Comparison of ENCODE assay signal across 8 cellular contexts in genomic region chr5:126811515-126812198, GRCh38.
A peak's percentile ranks its signal among the peaks of the same experiment; 100 is the strongest.
DNase-seq lines count a peak whose midpoint lies in the region; ATAC-seq and TF ChIP-seq lines count a peak whose summit lies in the region.

No MANE protein-coding gene starts in this region.

- peak; percentile 88 to 90 for ATAC-seq in activated CD4-positive, CD25-positive, alpha-beta regulatory T cell treated with anti-CD3 and anti-CD28 coated beads, Interleukin-2, amount 50 U/mL, for 24 hours
- no peak for ATAC-seq in HG03196 (IDR thresholded peaks at IDR 0.05; ENCODE audit: unreplicated experiment)

- H3K4me1 Mint-ChIP-seq in stimulated activated naive CD8-positive, alpha-beta T cell treated with anti-CD3 and anti-CD28 coated beads, Interleukin-15, Interleukin-2, amounts not matched to agents 100 ng/mL and 50 ng/mL, for 24 hours (ENCODE audit: low read depth): peaks cover 43% of the 10 kb centered on the region

- H3K27ac Mint-ChIP-seq in stimulated activated naive CD8-positive, alpha-beta T cell treated with anti-CD3 and anti-CD28 coated beads, Interleukin-15, Interleukin-2, amounts not matched to agents 100 ng/mL and 50 ng/mL, for 24 hours: peak overlapping the region; percentile 31

- H3K9me3 Mint-ChIP-seq in stimulated activated naive CD8-positive, alpha-beta T cell treated with anti-CD3 and anti-CD28 coated beads, Interleukin-15, Interleukin-2, amounts not matched to agents 100 ng/mL and 50 ng/mL, for 24 hours: no peaks in the 10 kb centered on the region

- DNase-seq in activated T-cell treated with anti-CD3 and anti-CD28 coated beads for 48 hours (ENCODE audit: low read depth) (peak; percentile 10), foreskin fibroblast (peak; percentile 40 to 59), NCI-H345 treated with DMSO at 0.1 percent for 48 hours (lab: John Stamatoyannopoulos, UW; ENCODE audit: unreplicated experiment) (no peak), NCI-H2227 treated with DMSO at 0.1 percent for 48 hours (lab: John Stamatoyannopoulos, UW) (no peak)
- no peak for DNase-seq in activated T-cell treated with anti-CD3 and anti-CD28 coated beads, Interleukin-2, amount 50 U/mL, for 1 hour

- H3K4me3 Mint-ChIP-seq in stimulated activated naive CD8-positive, alpha-beta T cell treated with anti-CD3 and anti-CD28 coated beads, Interleukin-15, Interleukin-2, amounts not matched to agents 100 ng/mL and 50 ng/mL, for 24 hours: peak overlapping the region; percentile 1

- H3K36me3 Mint-ChIP-seq in stimulated activated naive CD8-positive, alpha-beta T cell treated with anti-CD3 and anti-CD28 coated beads, Interleukin-15, Interleukin-2, amounts not matched to agents 100 ng/mL and 50 ng/mL, for 24 hours (ENCODE audit: low read depth): peaks cover 73% of the 10 kb centered on the region

- TF ChIP-seq CTCF in foreskin fibroblast (IDR thresholded peaks at IDR 0.05; ENCODE audit: low read depth, low read length): no peak

- no peak overlapping the region for H3K4me3 ChIP-seq in foreskin fibroblast (ENCODE audit: low read depth in 1 of 2, low read length in 2 of 2)

- no peaks in the 10 kb centered on the region for H3K27me3 Mint-ChIP-seq in stimulated activated naive CD8-positive, alpha-beta T cell treated with anti-CD3 and anti-CD28 coated beads, Interleukin-15, Interleukin-2, amounts not matched to agents 100 ng/mL and 50 ng/mL, for 24 hours

Comparison
In these comparisons a context has a peak if more than half of its experiments do, and no peak if none do; other contexts are left out.
1. DNase-seq: peak in activated T-cell treated with anti-CD3 and anti-CD28 coated beads for 48 hours (single experiment) and foreskin fibroblast (2 of 2); none in activated T-cell treated with anti-CD3 and anti-CD28 coated beads, Interleukin-2, amount 50 U/mL, for 1 hour (single experiment), NCI-H345 treated with DMSO at 0.1 percent for 48 hours (single experiment) and NCI-H2227 treated with DMSO at 0.1 percent for 48 hours (single experiment).